8 cellular contexts compared by ENCODE assay signal in the genomic region with DNA sequence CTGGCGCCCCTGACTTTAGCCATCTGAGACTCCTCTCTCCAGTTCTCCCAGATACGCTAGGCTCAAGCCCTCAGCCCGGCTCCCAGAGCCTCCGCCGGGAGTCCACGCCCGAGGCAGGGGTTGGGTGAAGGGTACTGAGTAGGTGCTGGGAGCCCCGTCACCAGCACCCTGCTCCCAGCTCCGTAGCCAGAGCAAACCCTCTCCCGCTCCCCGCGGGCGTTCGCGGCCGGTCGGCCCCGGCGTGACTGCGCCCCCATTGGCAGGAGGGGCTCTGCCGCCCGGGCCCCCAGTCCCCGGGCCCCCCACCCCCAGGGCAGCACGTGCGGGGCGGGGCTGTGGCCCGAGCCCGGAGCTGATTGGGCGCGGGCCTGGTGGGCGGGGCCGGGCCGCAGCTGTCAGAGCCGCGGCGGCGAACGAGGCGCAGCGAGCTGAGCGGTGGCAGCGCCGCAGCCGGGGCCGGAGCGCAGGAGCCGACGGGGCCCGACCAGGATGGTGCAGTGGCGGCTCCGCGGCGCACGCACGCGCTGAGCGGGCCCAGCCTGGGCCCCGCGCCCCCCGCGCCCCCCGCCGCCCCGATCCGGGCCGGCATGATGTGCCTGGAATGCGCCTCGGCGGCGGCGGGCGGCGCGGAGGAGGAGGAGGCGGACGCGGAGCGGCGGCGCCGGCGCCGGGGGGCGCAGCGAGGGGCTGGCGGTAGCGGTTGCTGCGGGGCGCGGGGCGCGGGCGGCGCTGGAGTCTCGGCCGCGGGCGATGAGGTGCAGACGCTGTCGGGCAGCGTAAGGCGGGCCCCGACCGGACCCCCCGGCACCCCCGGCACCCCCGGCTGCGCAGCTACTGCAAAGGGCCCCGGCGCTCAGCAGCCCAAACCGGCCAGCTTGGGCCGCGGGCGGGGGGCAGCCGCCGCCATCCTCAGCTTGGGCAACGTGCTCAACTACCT. TPM values are rescaled to one million over a fixed set of nuclear protein-coding genes. Genes with fewer than 3 reads are reported as not detected.
DNase-seq lines count a peak whose midpoint lies in the region; ATAC-seq, FAIRE-seq and TF ChIP-seq lines count a peak whose summit lies in the region.
"Had no signal": no experiment of that assay in that cellular context is flagged by ENCODE, and none has a peak within 500 bp of the region (broad histone marks: within the 10 kb centered on the region; RNA-seq: fewer than 3 reads in every experiment).

A gene with protein sequence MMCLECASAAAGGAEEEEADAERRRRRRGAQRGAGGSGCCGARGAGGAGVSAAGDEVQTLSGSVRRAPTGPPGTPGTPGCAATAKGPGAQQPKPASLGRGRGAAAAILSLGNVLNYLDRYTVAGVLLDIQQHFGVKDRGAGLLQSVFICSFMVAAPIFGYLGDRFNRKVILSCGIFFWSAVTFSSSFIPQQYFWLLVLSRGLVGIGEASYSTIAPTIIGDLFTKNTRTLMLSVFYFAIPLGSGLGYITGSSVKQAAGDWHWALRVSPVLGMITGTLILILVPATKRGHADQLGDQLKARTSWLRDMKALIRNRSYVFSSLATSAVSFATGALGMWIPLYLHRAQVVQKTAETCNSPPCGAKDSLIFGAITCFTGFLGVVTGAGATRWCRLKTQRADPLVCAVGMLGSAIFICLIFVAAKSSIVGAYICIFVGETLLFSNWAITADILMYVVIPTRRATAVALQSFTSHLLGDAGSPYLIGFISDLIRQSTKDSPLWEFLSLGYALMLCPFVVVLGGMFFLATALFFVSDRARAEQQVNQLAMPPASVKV (plus strand): TSS at position 421 of the 937 bp plus-strand sequence. CDS start 167 bp downstream, at position 588.

- no peak for TF ChIP-seq CTCF in astrocyte (IDR thresholded peaks at IDR 0.05; ENCODE audit: insufficient read depth, low read depth, low read length)
- no peak for TF ChIP-seq CTCF in psoas muscle (IDR thresholded peaks at IDR 0.05)
- TF ChIP-seq CTCF in uterus (IDR thresholded peaks at IDR 0.05) = no peak

- H3K27ac ChIP-seq in astrocyte (ENCODE audit: low read depth, low read length) = no peak within 1 kb of the TSS
- H3K27ac ChIP-seq in psoas muscle = peak within 1 kb of the TSS; percentile 36
- peak within 1 kb of the TSS in 1 of 2 donors; percentile 39 for H3K27ac ChIP-seq in uterus

- WGBS in psoas muscle, 3 donors = 1 to 2% (median 1%) methylated on average over 33 to 115 of the region's 117 CpGs

- H3K4me1 ChIP-seq in astrocyte (ENCODE audit: insufficient read depth, low read length) (peaks cover 23% of the 10 kb centered on the region), psoas muscle (peaks cover 14% of the 10 kb centered on the region), uterus (no peaks in the 10 kb centered on the region)

- DNase-seq in T-helper 17 cell = peak; percentile 51
- no peak for DNase-seq in astrocyte (ENCODE audit: low read depth)
- peak; percentile 71 to 80 for DNase-seq in hippocampal formation (lab: John Stamatoyannopoulos, UW)
- DNase-seq in psoas muscle = peak; percentile 74 to 83
- peak in 1 of 2 donors; percentile 42 for DNase-seq in uterus

- TF ChIP-seq RAD21 in Ishikawa (IDR thresholded peaks at IDR 0.05; ENCODE audit: low read depth) = no peak

- H3K4me1 Mint-ChIP-seq in T-helper 17 cell (peaks cover 20% of the 10 kb centered on the region), astrocyte (ENCODE audit: low read depth, unreplicated experiment) (peaks cover 12% of the 10 kb centered on the region)

- FAIRE-seq in astrocyte (lab: Jason Lieb, UNC) = no peak
- FAIRE-seq: colon had no signal

- ATAC-seq in GM18520 (IDR thresholded peaks at IDR 0.05; ENCODE audit: unreplicated experiment) (peak; percentile 36), T-helper 17 cell (peak; percentile 92), psoas muscle (peak; percentile 85 to 93 (median 90))

- no peak for TF ChIP-seq EP300 in Ishikawa (IDR thresholded peaks at IDR 0.05; ENCODE audit: borderline replicate concordance)

- H3K9me3 ChIP-seq in T-helper 17 cell (ENCODE audit: control insufficient read depth, low read length, poor library complexity, severe bottlenecking) = no peaks in the 10 kb centered on the region
- no peaks in the 10 kb centered on the region for H3K9me3 ChIP-seq in astrocyte (ENCODE audit: insufficient read depth, low read depth, low read length)
- H3K9me3 ChIP-seq in psoas muscle = no peaks in the 10 kb centered on the region
- no peaks in the 10 kb centered on the region for H3K9me3 ChIP-seq in uterus

- peaks cover 40% of the 10 kb centered on the region for H3K27me3 ChIP-seq in astrocyte (ENCODE audit: insufficient read depth, low read length)
- peaks cover 0 to 18% (median 14%) of the 10 kb centered on the region in 3 donors for H3K27me3 ChIP-seq in psoas muscle (ENCODE audit: insufficient read depth in 3 of 3, low read length in 2 of 3)
- no peaks in the 10 kb centered on the region for H3K27me3 ChIP-seq in uterus

- no peaks in the 10 kb centered on the region for H3K9me3 Mint-ChIP-seq in astrocyte (ENCODE audit: unreplicated experiment)

- peak within 1 kb of the TSS; percentile 90 for H3K4me3 Mint-ChIP-seq in T-helper 17 cell
- H3K4me3 Mint-ChIP-seq in astrocyte (ENCODE audit: unreplicated experiment) = peak within 1 kb of the TSS; percentile 76

- H3K36me3 ChIP-seq in astrocyte (ENCODE audit: insufficient read depth, low read length) (no peaks in the 10 kb centered on the region), psoas muscle (ENCODE audit: insufficient read depth in 1 of 2, low read depth in 1 of 2) (no peaks in the 10 kb centered on the region), uterus (no peaks in the 10 kb centered on the region)

- peaks cover 4% of the 10 kb centered on the region for H3K36me3 Mint-ChIP-seq in T-helper 17 cell (ENCODE audit: low read depth)
- no peaks in the 10 kb centered on the region for H3K36me3 Mint-ChIP-seq in astrocyte (ENCODE audit: low read depth, unreplicated experiment)

- TF ChIP-seq POLR2A in uterus (IDR thresholded peaks at IDR 0.05) = peak; percentile 11 to 32

- H4K20me1 ChIP-seq in astrocyte (ENCODE audit: insufficient read depth, low read length) = peaks cover 13% of the 10 kb centered on the region

- H3K27ac Mint-ChIP-seq in T-helper 17 cell (no peak within 1 kb of the TSS), astrocyte (ENCODE audit: unreplicated experiment) (peak within 1 kb of the TSS; percentile 48)

- H3K27me3 Mint-ChIP-seq in T-helper 17 cell (peaks cover 31% of the 10 kb centered on the region), astrocyte (ENCODE audit: low read depth, unreplicated experiment) (peaks cover 41% of the 10 kb centered on the region)

- intact Hi-C loops in psoas muscle (cut with DNase I) (loop anchor here in 1 of 2 donors (2.0 kb wide), 1 partner anchor 78 kb away; no protein-coding TSS in a partner anchor), uterus (cut with DNase I; ENCODE audit: low total_unique reads) (no loop called here)

- H3K79me2 ChIP-seq in astrocyte (ENCODE audit: insufficient read depth, low read length) = no peaks in the 10 kb centered on the region

- H3K4me2 ChIP-seq in astrocyte (ENCODE audit: low read length) = peak within 1 kb of the TSS; percentile 50

- H2AFZ ChIP-seq in astrocyte (ENCODE audit: low read depth, low read length) = no peak within 1 kb of the TSS

- H3K9ac ChIP-seq in astrocyte (ENCODE audit: low read length) = no peak within 1 kb of the TSS

- H3K4me3 ChIP-seq in astrocyte (ENCODE audit: insufficient read depth, low read depth, low read length) (no peak within 1 kb of the TSS), psoas muscle (peak within 1 kb of the TSS; percentile 60), uterus (peak within 1 kb of the TSS; percentile 22 to 29)

TF ChIP-seq in Ishikawa, 13 proteins besides CTCF, POLR2A, EP300 and RAD21:
- TF ChIP-seq TCF12 (IDR thresholded peaks at IDR 0.05; ENCODE audit: low read depth) = no peak
- TF ChIP-seq, protein P1, sequence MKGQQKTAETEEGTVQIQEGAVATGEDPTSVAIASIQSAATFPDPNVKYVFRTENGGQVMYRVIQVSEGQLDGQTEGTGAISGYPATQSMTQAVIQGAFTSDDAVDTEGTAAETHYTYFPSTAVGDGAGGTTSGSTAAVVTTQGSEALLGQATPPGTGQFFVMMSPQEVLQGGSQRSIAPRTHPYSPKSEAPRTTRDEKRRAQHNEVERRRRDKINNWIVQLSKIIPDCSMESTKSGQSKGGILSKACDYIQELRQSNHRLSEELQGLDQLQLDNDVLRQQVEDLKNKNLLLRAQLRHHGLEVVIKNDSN (IDR thresholded peaks at IDR 0.05) = peak; percentile 52

RNA-seq across cellular contexts. Expression of the gene that starts here (rescaled TPM):
- total RNA-seq in T-helper 17 cell = under 1 TPM; 0.22 to 0.73 TPM
- 1.3 and 4.3 TPM in 2 replicates for total RNA-seq in astrocyte
- total RNA-seq in psoas muscle = 1 to 10 TPM; 3.5 to 7.1 (median 6.3) TPM
- 10 to 100 TPM in 1 of 3 donors, 1 to 10 TPM in 2; 6.0 to 10.6 (median 7.4) TPM for polyA plus RNA-seq in psoas muscle
- 10 to 100 TPM in 2 of 4 donors, 1 to 10 TPM in 2; 3.8 to 40.5 (median 13.6) TPM for total RNA-seq in uterus

Comparison
In these comparisons a context has a peak if more than half of its experiments do, and no peak if none do; other contexts are left out.
1. Peak in DNase-seq and ATAC-seq in T-helper 17 cell; RNA of the gene not detected or under 1 TPM.
2. ATAC-seq: peak in every context shown above with its lines; median percentile 92 in T-helper 17 cell; 90 in psoas muscle; 36 in GM18520.